20 cellular contexts compared by ENCODE assay signal in genomic region chr10:126867567-126868365, GRCh38. TPM values are rescaled to one million over a fixed set of nuclear protein-coding genes. Genes with fewer than 3 reads are reported as not detected.
A peak's percentile ranks its signal among the peaks of the same experiment; 100 is the strongest.
DNase-seq lines count a peak whose midpoint lies in the region; ATAC-seq, FAIRE-seq and TF ChIP-seq lines count a peak whose summit lies in the region.
"Had no signal": no experiment of that assay in that cellular context is flagged by ENCODE, and none has a peak within 500 bp of the region (broad histone marks: within the 10 kb centered on the region; RNA-seq: fewer than 3 reads in every experiment).

No MANE protein-coding gene starts in this region.

- no peak overlapping the region for H2BK5ac ChIP-seq in neuronal stem cell (ENCODE audit: low read length)

- no peak overlapping the region for H2BK120ac ChIP-seq in neuronal stem cell (ENCODE audit: low read depth, low read length)

- H3K4me3 ChIP-seq in coronary artery (no peak overlapping the region), neuronal stem cell (ENCODE audit: low read length in 2 of 2) (no peak overlapping the region), upper lobe of right lung (no peak overlapping the region), esophagus squamous epithelium (no peak overlapping the region)
- H3K4me3 ChIP-seq: dorsolateral prefrontal cortex, gastroesophageal sphincter, ovary, thoracic aorta had no signal

- no peak overlapping the region for H4K8ac ChIP-seq in neuronal stem cell (ENCODE audit: low read depth, low read length)

- H2BK12ac ChIP-seq in neuronal stem cell (ENCODE audit: low read length) = no peak overlapping the region

- intact Hi-C loops in upper lobe of right lung (cut with DNase I) (no loop called here), esophagus squamous epithelium (cut with DNase I) (no loop called here)

- H3K4me2 ChIP-seq in neuronal stem cell (ENCODE audit: insufficient read depth, low read length, poor library complexity, severe bottlenecking) = no peak overlapping the region

- no peaks in the 10 kb centered on the region for H3K79me1 ChIP-seq in neuronal stem cell (ENCODE audit: low read depth, low read length)

- no peak for FAIRE-seq in HTR-8/SVneo (lab: Jason Lieb, UNC)
- FAIRE-seq: keratinocyte had no signal

- WGBS in neuronal stem cell (ENCODE audit: extremely low coverage in 2 of 2, insufficient read length in 2 of 2, insufficient replicate concordance in 1 of 2), 2 donors = no CpG with 5 or more reads among the region's 9 CpGs
- WGBS in esophagus squamous epithelium, 2 donors = 80 to 82% methylated on average over 9 of the region's 9 CpGs

- H2BK15ac ChIP-seq in neuronal stem cell (ENCODE audit: low read length) = no peak overlapping the region

- peak; percentile 96 for DNase-seq in AG09319 (ENCODE audit: extremely low read depth, low read depth)
- DNase-seq in HT1080 (ENCODE audit: low read depth) = peak; percentile 27
- DNase-seq in coronary artery (ENCODE audit: low spot score) = peak; percentile 21
- DNase-seq in neuronal stem cell (ENCODE audit: low spot score) = no peak
- no peak for DNase-seq in HTR-8/SVneo (ENCODE audit: insufficient read length, low spot score)
- no peak for DNase-seq in upper lobe of right lung
- no peak for DNase-seq in esophagus squamous epithelium (lab: John Stamatoyannopoulos, UW)
- no peak for DNase-seq in DMS79 (lab: John Stamatoyannopoulos, UW)
- DNase-seq: activated CD4-positive, alpha-beta T cell treated with anti-CD3 and anti-CD28 coated beads for 36 hours; activated T-cell treated with anti-CD3 and anti-CD28 coated beads, Interleukin-2, amount 50 U/mL, for 1 hour; dorsolateral prefrontal cortex; GDM1; GOT3; NCI-H187 treated with DMSO at 0.1 percent for 48 hours; NCI-H526; ovary; RPMI8226 had no signal

- no peak overlapping the region for H3K14ac ChIP-seq in neuronal stem cell (ENCODE audit: low read length)

- H4K91ac ChIP-seq in neuronal stem cell (ENCODE audit: low read depth, low read length, poor library complexity) = no peak overlapping the region

- H3K4ac ChIP-seq in neuronal stem cell (ENCODE audit: low read length) = no peak overlapping the region

- H3K36me3 ChIP-seq in neuronal stem cell (replicated peaks in 1 of 2; ENCODE audit: control insufficient read depth in 2 of 2, insufficient read depth in 2 of 2, low read length in 2 of 2) (no peaks in the 10 kb centered on the region), upper lobe of right lung (no peaks in the 10 kb centered on the region), esophagus squamous epithelium (no peaks in the 10 kb centered on the region)
- H3K36me3 ChIP-seq: gastroesophageal sphincter, ovary, thoracic aorta had no signal

- no peak overlapping the region for H3K23ac ChIP-seq in neuronal stem cell (ENCODE audit: low read depth, low read length, poor library complexity)

- H3K9ac ChIP-seq in neuronal stem cell (ENCODE audit: low read depth, low read length, poor library complexity) = no peak overlapping the region

- no peak for TF ChIP-seq POLR2A in esophagus squamous epithelium (IDR thresholded peaks at IDR 0.05)

- H3K27me3 ChIP-seq in neuronal stem cell (ENCODE audit: control insufficient read depth in 3 of 3, insufficient read depth in 3 of 3, low read depth in 1 of 3, low read length in 3 of 3) (no peaks in the 10 kb centered on the region), upper lobe of right lung (no peaks in the 10 kb centered on the region), esophagus squamous epithelium (peaks cover 0 to 5% (median 0%) of the 10 kb centered on the region in 4 donors)
- H3K27me3 ChIP-seq: dorsolateral prefrontal cortex, gastroesophageal sphincter, ovary had no signal

- H2AK5ac ChIP-seq in neuronal stem cell (ENCODE audit: low read depth, low read length) = no peak overlapping the region

- H2AFZ ChIP-seq in neuronal stem cell (ENCODE audit: low read length) = no peak overlapping the region

- H3K18ac ChIP-seq in neuronal stem cell (ENCODE audit: low read length) = peak overlapping the region; percentile 18

- H3K27ac ChIP-seq in coronary artery = no peak overlapping the region
- H3K27ac ChIP-seq in neuronal stem cell (replicated peaks; ENCODE audit: low read length) = no peak overlapping the region
- H3K27ac ChIP-seq in upper lobe of right lung = no peak overlapping the region
- H3K27ac ChIP-seq in esophagus squamous epithelium = no peak overlapping the region
- H3K27ac ChIP-seq: dorsolateral prefrontal cortex, gastroesophageal sphincter, ovary, thoracic aorta had no signal

- H3K9me3 ChIP-seq in neuronal stem cell (replicated peaks in 1 of 2; ENCODE audit: control insufficient read depth in 2 of 2, insufficient read depth in 1 of 2, low read depth in 1 of 2, low read length in 2 of 2) (no peaks in the 10 kb centered on the region), upper lobe of right lung (no peaks in the 10 kb centered on the region), esophagus squamous epithelium (no peaks in the 10 kb centered on the region)
- H3K9me3 ChIP-seq: ovary, thoracic aorta had no signal

- no peak for ATAC-seq in upper lobe of right lung
- ATAC-seq: activated CD4-positive, alpha-beta T cell treated with anti-CD3 and anti-CD28 coated beads for 36 hours; gastroesophageal sphincter had no signal

- TF ChIP-seq CTCF in AG09319 (IDR thresholded peaks at IDR 0.05; ENCODE audit: low read depth, low read length) = no peak
- no peak for TF ChIP-seq CTCF in coronary artery (IDR thresholded peaks at IDR 0.05)
- no peak for TF ChIP-seq CTCF in upper lobe of right lung (IDR thresholded peaks at IDR 0.05)
- TF ChIP-seq CTCF in esophagus squamous epithelium (IDR thresholded peaks at IDR 0.05) = no peak

- H3K4me1 ChIP-seq in neuronal stem cell (ENCODE audit: control insufficient read depth in 2 of 2, insufficient read depth in 1 of 2, low read depth in 1 of 2, low read length in 2 of 2) (peaks cover 0 to 4% of the 10 kb centered on the region in 2 donors), upper lobe of right lung (no peaks in the 10 kb centered on the region), esophagus squamous epithelium (no peaks in the 10 kb centered on the region)
- H3K4me1 ChIP-seq: gastroesophageal sphincter had no signal

RNA-seq across cellular contexts. Expression of gene DOCK1, which starts 37.5 kb away (rescaled TPM):
- 26.4 and 28.6 TPM in 2 replicates for total RNA-seq in HT1080 (2014; rRNA removed; shearing (Covaris generic))
- 26.5 and 33.1 TPM in 2 replicates for polyA plus RNA-seq in HT1080 (2015; cell fraction: cytosol; rRNA removed)
- polyA plus RNA-seq in HT1080 (2015; cell fraction: nucleus; rRNA removed) = 43.0 and 45.3 TPM in 2 replicates
- 21.3 TPM for polyA plus RNA-seq in neuronal stem cell (2013, experiment 1 of 2)
- 21.3 TPM for polyA plus RNA-seq in neuronal stem cell (2013, experiment 2 of 2)
- 46.4 TPM for total RNA-seq in upper lobe of right lung
- 10 to 100 TPM; 31.8 to 83.4 (median 49.8) TPM for total RNA-seq in esophagus squamous epithelium

Comparison
In these comparisons a context has a peak if more than half of its experiments do, and no peak if none do; other contexts are left out.
1. DNase-seq: peak in AG09319 (single experiment), HT1080 (single experiment) and coronary artery (single experiment); none in neuronal stem cell (single experiment), HTR-8/SVneo (single experiment), upper lobe of right lung (single experiment), esophagus squamous epithelium (single experiment) and DMS79 (single experiment).